Comparison of ENCODE assay signal across 11 cellular contexts in genomic region chr12:117876492-117876816, GRCh38.
DNase-seq lines count a peak whose midpoint lies in the region; ATAC-seq and TF ChIP-seq lines count a peak whose summit lies in the region.
"Had no signal": no experiment of that assay in that cellular context is flagged by ENCODE, and none has a peak within 500 bp of the region (broad histone marks: within the 10 kb centered on the region; RNA-seq: fewer than 3 reads in every experiment).

No MANE protein-coding gene starts in this region.

- H3K36me3 ChIP-seq in HUES6 (ENCODE audit: control insufficient read depth, insufficient read depth, low read length) (no peaks in the 10 kb centered on the region), osteoblast (ENCODE audit: insufficient read depth, low read length) (no peaks in the 10 kb centered on the region)

- DNase-seq in osteoblast (ENCODE audit: insufficient read length, low spot score, missing footprints) (peak; percentile 34), NCI-H2227 (lab: John Stamatoyannopoulos, UW; ENCODE audit: unreplicated experiment) (no peak), C1 segment of cervical spinal cord (lab: John Stamatoyannopoulos, UW) (no peak)
- DNase-seq in activated effector memory CD4-positive, alpha-beta T cell treated with anti-CD3 and anti-CD28 coated beads, Interleukin-2, amount 50 U/mL, for 16 hours, result no peak
- DNase-seq in stimulated activated naive B cell treated with anti-CD40 and anti-IgM and Interleukin-4, amounts not matched to agents 10 μg/mL and 1 μg/mL and 100 μg/mL, for 72 hours, result no peak
- DNase-seq: NCI-H446 treated with DMSO at 0.1 percent for 48 hours had no signal

- no peaks in the 10 kb centered on the region for H4K20me1 ChIP-seq in osteoblast (ENCODE audit: insufficient read depth, low read length)

- ATAC-seq in stimulated activated naive B cell treated with anti-CD40 and anti-IgM and Interleukin-4, amounts not matched to agents 10 μg/mL and 1 μg/mL and 100 μg/mL, for 72 hours (replicated peaks), result no peak
- ATAC-seq: Panc1 had no signal

- H3K27ac Mint-ChIP-seq in brain, result peak overlapping the region in 2 of 5 experiments; percentile 80 to 89
- H3K27ac Mint-ChIP-seq in stimulated activated naive B cell treated with anti-CD40 and anti-IgM and Interleukin-4, amounts not matched to agents 10 μg/mL and 1 μg/mL and 100 μg/mL, for 72 hours, result no peak overlapping the region

- H3K27me3 ChIP-seq in HUES6 (ENCODE audit: control insufficient read depth, insufficient read depth, low read length), result no peaks in the 10 kb centered on the region; the same call in 1 of the 2 replicates
- peaks cover 3% of the 10 kb centered on the region for H3K27me3 ChIP-seq in osteoblast (ENCODE audit: insufficient read depth, low read length)

- H3K4me3 ChIP-seq in HUES6 (ENCODE audit: low read depth, low read length) (0 out of 2 replicates have a peak overlapping the region, but pooled peaks have one; percentile 37), iPS-18c (ENCODE audit: insufficient read depth, low read depth, low read length) (peak overlapping the region; percentile 17; the same call in 1 of the 2 replicates), osteoblast (ENCODE audit: insufficient read depth, low read length) (no peak overlapping the region)
- H3K4me3 ChIP-seq: K562 had no signal

- H3K9me3 Mint-ChIP-seq in brain, result peaks cover 0 to 9% (median 0%) of the 10 kb centered on the region in 5 experiments
- H3K9me3 Mint-ChIP-seq in stimulated activated naive B cell treated with anti-CD40 and anti-IgM and Interleukin-4, amounts not matched to agents 10 μg/mL and 1 μg/mL and 100 μg/mL, for 72 hours, result no peaks in the 10 kb centered on the region

- H3K27me3 Mint-ChIP-seq in brain, result no peaks in the 10 kb centered on the region
- H3K27me3 Mint-ChIP-seq in stimulated activated naive B cell treated with anti-CD40 and anti-IgM and Interleukin-4, amounts not matched to agents 10 μg/mL and 1 μg/mL and 100 μg/mL, for 72 hours, result peaks cover 16 to 19% of the 10 kb centered on the region in 2 donors

- H3K27ac ChIP-seq in HUES6 (ENCODE audit: low read depth, low read length) (no peak overlapping the region), osteoblast (ENCODE audit: low read depth, low read length) (no peak overlapping the region)

- H3K4me1 ChIP-seq in HUES6 (ENCODE audit: control insufficient read depth, insufficient read depth, low read length) (peaks cover 8% of the 10 kb centered on the region; the same call in 1 of the 2 replicates), osteoblast (ENCODE audit: insufficient read depth, low read length) (no peaks in the 10 kb centered on the region)

- no peak for TF ChIP-seq CTCF in brain (conservative IDR thresholded peaks at IDR 0.05)
- no peak for TF ChIP-seq CTCF in osteoblast (IDR thresholded peaks at IDR 0.05; ENCODE audit: extremely low read depth, low read depth, low read length)

- H3K79me2 ChIP-seq in osteoblast (ENCODE audit: insufficient read depth, low read length), result no peaks in the 10 kb centered on the region

- H3K36me3 Mint-ChIP-seq in brain, result no peaks in the 10 kb centered on the region
- H3K36me3 Mint-ChIP-seq in stimulated activated naive B cell treated with anti-CD40 and anti-IgM and Interleukin-4, amounts not matched to agents 10 μg/mL and 1 μg/mL and 100 μg/mL, for 72 hours, result no peaks in the 10 kb centered on the region

- no peak overlapping the region for H3K9ac ChIP-seq in HUES6 (ENCODE audit: low read length)

- H2AFZ ChIP-seq in osteoblast (ENCODE audit: low read length), result peak overlapping the region; percentile 36

- H3K4me2 ChIP-seq in osteoblast (ENCODE audit: insufficient read depth, low read length), result no peak overlapping the region

- peaks cover 26% of the 10 kb centered on the region for H3K4me1 Mint-ChIP-seq in brain
- H3K4me1 Mint-ChIP-seq in stimulated activated naive B cell treated with anti-CD40 and anti-IgM and Interleukin-4, amounts not matched to agents 10 μg/mL and 1 μg/mL and 100 μg/mL, for 72 hours, result peaks cover 13 to 16% of the 10 kb centered on the region in 2 donors

- H3K4me3 Mint-ChIP-seq in brain, result peak overlapping the region in 3 of 5 experiments; percentile 71 to 80 (median 77)
- no peak overlapping the region for H3K4me3 Mint-ChIP-seq in stimulated activated naive B cell treated with anti-CD40 and anti-IgM and Interleukin-4, amounts not matched to agents 10 μg/mL and 1 μg/mL and 100 μg/mL, for 72 hours

- H3K9me3 ChIP-seq in HUES6 (ENCODE audit: control insufficient read depth, insufficient read depth, low read depth, low read length) (no peaks in the 10 kb centered on the region), iPS-18c (ENCODE audit: control insufficient read depth, insufficient read depth, low read length) (no peaks in the 10 kb centered on the region), osteoblast (ENCODE audit: low read depth, low read length) (no peaks in the 10 kb centered on the region)

Comparison
In these comparisons a context has a peak if more than half of its experiments do, and no peak if none do; other contexts are left out.
1. H3K4me3 Mint-ChIP-seq: peak in brain (3 of 5); none in stimulated activated naive B cell treated with anti-CD40 and anti-IgM and Interleukin-4, amounts not matched to agents 10 μg/mL and 1 μg/mL and 100 μg/mL, for 72 hours (0 of 2).